15 cellular contexts compared by ENCODE assay signal in genomic region chr2:164252568-164253287, GRCh38.
A peak's percentile ranks its signal among the peaks of the same experiment; 100 is the strongest.
DNase-seq lines count a peak whose midpoint lies in the region; ATAC-seq and TF ChIP-seq lines count a peak whose summit lies in the region.
"Had no signal": no experiment of that assay in that cellular context is flagged by ENCODE, and none has a peak within 500 bp of the region (broad histone marks: within the 10 kb centered on the region; RNA-seq: fewer than 3 reads in every experiment).

No MANE protein-coding gene starts in this region.

- no peaks in the 10 kb centered on the region for H3K36me3 Mint-ChIP-seq in activated naive CD4-positive, alpha-beta T cell treated with anti-CD3 and anti-CD28 coated beads, Interleukin-2, amount 10 ng/mL, durations not matched to agents 7 days and 5 days
- H3K36me3 Mint-ChIP-seq: IgD-negative memory B cell had no signal

- in situ Hi-C loops in GM13976 (cut with MboI; ENCODE audit: low sequenced_read_pairs, unreplicated experiment) = no loop called here

- H3K27ac Mint-ChIP-seq in activated naive CD4-positive, alpha-beta T cell treated with anti-CD3 and anti-CD28 coated beads, Interleukin-2, amount 10 ng/mL, durations not matched to agents 7 days and 5 days = no peak overlapping the region
- H3K27ac Mint-ChIP-seq: activated naive CD8-positive, alpha-beta T cell treated with anti-CD3 and anti-CD28 coated beads, Interleukin-2, amount 50 U/mL, for 24 hours; IgD-negative memory B cell; T-helper 1 cell treated with Interleukin-12 subunit alpha and Interleukin-12 subunit beta and Interleukin-4 antibody, amounts not matched to agents 30 μg/mL and 1 μg/mL, for 36 hours had no signal

- no peaks in the 10 kb centered on the region for H3K4me1 Mint-ChIP-seq in activated naive CD4-positive, alpha-beta T cell treated with anti-CD3 and anti-CD28 coated beads, Interleukin-2, amount 10 ng/mL, durations not matched to agents 7 days and 5 days
- H3K4me1 Mint-ChIP-seq: activated naive CD8-positive, alpha-beta T cell treated with anti-CD3 and anti-CD28 coated beads, Interleukin-2, amount 50 U/mL, for 24 hours; IgD-negative memory B cell had no signal

- CTCF ChIA-PET in activated naive CD4-positive, alpha-beta T cell treated with anti-CD3 and anti-CD28 coated beads, Interleukin-2, amount 10 ng/mL, durations not matched to agents 7 days and 5 days (lab: Charles Lee) = no interaction called here

- no peak overlapping the region for H3K4me3 ChIP-seq in foreskin fibroblast (ENCODE audit: low read depth in 1 of 2, low read length in 2 of 2)
- H3K4me3 ChIP-seq: coronary artery, PC-9, thyroid gland had no signal

- peak; percentile 49 for ATAC-seq in GM19397 (IDR thresholded peaks at IDR 0.05; ENCODE audit: unreplicated experiment)
- peak; percentile 77 for ATAC-seq in HG02763 (IDR thresholded peaks at IDR 0.05; ENCODE audit: unreplicated experiment)
- ATAC-seq in HG03442 (IDR thresholded peaks at IDR 0.05; ENCODE audit: unreplicated experiment) = peak; percentile 89
- ATAC-seq: activated naive CD8-positive, alpha-beta T cell treated with anti-CD3 and anti-CD28 coated beads, Interleukin-2, amount 50 U/mL, for 24 hours had no signal

- no peaks in the 10 kb centered on the region for H3K9me3 Mint-ChIP-seq in activated naive CD4-positive, alpha-beta T cell treated with anti-CD3 and anti-CD28 coated beads, Interleukin-2, amount 10 ng/mL, durations not matched to agents 7 days and 5 days
- H3K9me3 Mint-ChIP-seq: activated naive CD8-positive, alpha-beta T cell treated with anti-CD3 and anti-CD28 coated beads, Interleukin-2, amount 50 U/mL, for 24 hours; IgD-negative memory B cell; T-helper 1 cell treated with Interleukin-12 subunit alpha and Interleukin-12 subunit beta and Interleukin-4 antibody, amounts not matched to agents 30 μg/mL and 1 μg/mL, for 36 hours had no signal

- TF ChIP-seq CTCF in GM13976 (IDR thresholded peaks at IDR 0.05; ENCODE audit: borderline replicate concordance, control extremely low read depth, extremely low read depth, insufficient read depth, missing control alignments) = no peak
- no peak for TF ChIP-seq CTCF in foreskin fibroblast (IDR thresholded peaks at IDR 0.05; ENCODE audit: low read depth, low read length)

- H3K27me3 Mint-ChIP-seq in activated naive CD4-positive, alpha-beta T cell treated with anti-CD3 and anti-CD28 coated beads, Interleukin-2, amount 10 ng/mL, durations not matched to agents 7 days and 5 days = no peaks in the 10 kb centered on the region
- H3K27me3 Mint-ChIP-seq: activated naive CD8-positive, alpha-beta T cell treated with anti-CD3 and anti-CD28 coated beads, Interleukin-2, amount 50 U/mL, for 24 hours; IgD-negative memory B cell had no signal

- peak; percentile 12 for DNase-seq in GM13976 (ENCODE audit: low spot score)
- DNase-seq in activated naive CD4-positive, alpha-beta T cell treated with anti-CD3 and anti-CD28 coated beads, Interleukin-2, amount 10 ng/mL, durations not matched to agents 7 days and 5 days = no peak
- DNase-seq in NCI-H2196 (lab: John Stamatoyannopoulos, UW; ENCODE audit: unreplicated experiment) = no peak
- no peak for DNase-seq in NCI-H1436 treated with DMSO at 0.1 percent for 48 hours (lab: John Stamatoyannopoulos, UW)
- DNase-seq in foreskin fibroblast = no peak
- DNase-seq: activated naive CD8-positive, alpha-beta T cell treated with anti-CD3 and anti-CD28 coated beads, Interleukin-2, amount 50 U/mL, for 24 hours; NCI-H2029; PC-9; thyroid gland had no signal

- no peak overlapping the region for H3K4me3 Mint-ChIP-seq in activated naive CD4-positive, alpha-beta T cell treated with anti-CD3 and anti-CD28 coated beads, Interleukin-2, amount 10 ng/mL, durations not matched to agents 7 days and 5 days
- H3K4me3 Mint-ChIP-seq: activated naive CD8-positive, alpha-beta T cell treated with anti-CD3 and anti-CD28 coated beads, Interleukin-2, amount 50 U/mL, for 24 hours; IgD-negative memory B cell; T-helper 1 cell treated with Interleukin-12 subunit alpha and Interleukin-12 subunit beta and Interleukin-4 antibody, amounts not matched to agents 30 μg/mL and 1 μg/mL, for 36 hours had no signal
